In the genomic region with DNA sequence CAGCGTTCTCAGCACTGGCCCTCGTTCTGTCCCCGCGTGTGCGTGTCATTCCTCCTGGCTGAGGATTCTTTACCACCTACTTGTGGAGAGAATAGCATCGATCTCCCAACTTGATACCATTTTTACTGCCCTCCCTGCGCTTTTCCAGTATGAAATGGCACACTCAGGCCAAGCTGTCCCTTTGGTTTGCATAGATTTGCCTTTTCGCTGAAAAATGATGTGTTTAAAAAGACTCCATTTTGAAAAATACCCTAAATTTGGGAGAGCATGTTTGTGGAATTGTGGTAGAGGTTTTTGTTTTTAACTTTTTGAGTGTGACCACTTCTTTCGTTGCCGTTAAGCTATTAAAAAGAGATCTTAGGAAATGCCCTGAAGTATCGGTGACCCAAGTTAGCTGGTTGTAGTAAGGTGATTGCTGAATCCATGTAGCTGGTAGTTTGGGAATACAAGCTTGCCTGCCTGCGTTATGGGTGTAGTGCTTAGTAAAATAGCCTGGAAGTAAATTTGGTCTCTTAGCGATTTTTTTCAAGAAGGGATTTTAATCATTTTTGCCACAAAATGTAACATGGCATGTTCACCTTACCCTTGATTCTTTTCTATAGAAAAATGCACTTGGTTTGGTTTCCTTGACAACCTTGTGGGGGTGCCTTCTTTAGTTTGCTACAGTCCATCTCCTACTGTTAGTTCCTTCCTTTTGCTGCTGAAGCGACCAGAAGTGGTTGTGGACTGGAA, we compare ENCODE assay signal across 8 cellular contexts. TPM values are rescaled to one million over a fixed set of nuclear protein-coding genes. Genes with fewer than 3 reads are reported as not detected.
DNase-seq lines count a peak whose midpoint lies in the region; ATAC-seq, FAIRE-seq and TF ChIP-seq lines count a peak whose summit lies in the region.

No MANE protein-coding gene starts in this region.

- H3K4me1 ChIP-seq in KMS-11 (ENCODE audit: low read depth, poor library complexity, severe bottlenecking): peaks cover 20% of the 10 kb centered on the region
- H3K4me1 ChIP-seq in keratinocyte (ENCODE audit: control insufficient read depth, extremely low read depth, insufficient read depth, low read length): peaks cover 16% of the 10 kb centered on the region
- peaks cover 6% of the 10 kb centered on the region for H3K4me1 ChIP-seq in thymus (ENCODE audit: control insufficient read depth, insufficient read depth, low read length)

- peaks cover 10% of the 10 kb centered on the region for H3K36me3 Mint-ChIP-seq in activated naive CD8-positive, alpha-beta T cell treated with anti-CD3 and anti-CD28 coated beads, Interleukin-2, amount 50 U/mL, for 24 hours (ENCODE audit: low read depth)

- DNase-seq in DMS79 treated with DMSO at 0.1 percent for 48 hours (lab: John Stamatoyannopoulos, UW): peak; percentile 25
- no peak for DNase-seq in DMS79 (lab: John Stamatoyannopoulos, UW)
- DNase-seq in activated naive CD8-positive, alpha-beta T cell treated with anti-CD3 and anti-CD28 coated beads, Interleukin-2, amount 50 U/mL, for 24 hours: no peak
- no peak for DNase-seq in keratinocyte (ENCODE audit: low read depth, low spot score)
- no peak for DNase-seq in medulla oblongata (ENCODE audit: extremely low spot score)
- DNase-seq in GM10248 (ENCODE audit: extremely low spot score): no peak

- H3K27me3 ChIP-seq in KMS-11 (ENCODE audit: insufficient read depth, low read depth): no peaks in the 10 kb centered on the region
- H3K27me3 ChIP-seq in keratinocyte (ENCODE audit: control insufficient read depth, extremely low read depth, insufficient read depth, low read length): no peaks in the 10 kb centered on the region
- no peaks in the 10 kb centered on the region for H3K27me3 ChIP-seq in thymus (ENCODE audit: control insufficient read depth, insufficient read depth)

- peaks cover 28% of the 10 kb centered on the region for H3K4me1 Mint-ChIP-seq in activated naive CD8-positive, alpha-beta T cell treated with anti-CD3 and anti-CD28 coated beads, Interleukin-2, amount 50 U/mL, for 24 hours

- H3K4me3 ChIP-seq in KMS-11 (IDR thresholded peaks at IDR 0.05; ENCODE audit: insufficient read depth, low read depth, low read length): no peak overlapping the region
- H3K4me3 ChIP-seq in keratinocyte (ENCODE audit: control insufficient read depth in 2 of 3, extremely low read depth in 1 of 3, insufficient read depth in 2 of 3, low read depth in 1 of 3, low read length in 3 of 3): peak overlapping the region; percentile 58 to 77 (median 70)
- peak overlapping the region; percentile 97 for H3K4me3 ChIP-seq in thymus (ENCODE audit: low read length)

- H3K4me3 Mint-ChIP-seq in activated naive CD8-positive, alpha-beta T cell treated with anti-CD3 and anti-CD28 coated beads, Interleukin-2, amount 50 U/mL, for 24 hours: peak overlapping the region; percentile 95

- no peak for TF ChIP-seq CTCF in KMS-11 (conservative IDR thresholded peaks at IDR 0.05; ENCODE audit: low read depth, low read length)
- no peak for TF ChIP-seq CTCF in keratinocyte (optimal IDR thresholded peaks at IDR 0.05 in 1 of 3, IDR thresholded peaks at IDR 0.05 in 1 of 3, conservative IDR thresholded peaks at IDR 0.05 in 1 of 3; ENCODE audit: extremely low read depth in 1 of 3, insufficient read depth in 2 of 3, low read length in 3 of 3)
- no peak for TF ChIP-seq CTCF in GM10248 (IDR thresholded peaks at IDR 0.05; ENCODE audit: control extremely low read depth, extremely low read depth, low read depth, missing control alignments)

- dilution Hi-C loops in keratinocyte (cut with MboI; ENCODE audit: extremely low pct_ligation_motif_present, low sequenced_read_pairs): no loop called here

- no peak for FAIRE-seq in keratinocyte (lab: Jason Lieb, UNC)

- CTCF ChIA-PET in GM10248 (lab: Yijun Ruan, JAX): interaction anchor here (1.0 kb wide), 1 partner anchor 11 kb away, joined by 3 read pairs; no protein-coding TSS in a partner anchor

- H3K4me2 ChIP-seq in KMS-11 (peak overlapping the region; percentile 94), keratinocyte (ENCODE audit: control insufficient read depth, extremely low read depth, insufficient read depth, low read depth, low read length) (peak overlapping the region; percentile 77)

- POLR2A ChIA-PET in GM10248 (lab: Yijun Ruan, JAX): no interaction called here

- H3K9me1 ChIP-seq in keratinocyte (ENCODE audit: control insufficient read depth, extremely low read depth, insufficient read depth, low read length): no peaks in the 10 kb centered on the region

- ATAC-seq in activated naive CD8-positive, alpha-beta T cell treated with anti-CD3 and anti-CD28 coated beads, Interleukin-2, amount 50 U/mL, for 24 hours: peak; percentile 26

- H2AFZ ChIP-seq in KMS-11 (ENCODE audit: low read depth) (peak overlapping the region; percentile 89), keratinocyte (ENCODE audit: control insufficient read depth, low read length) (peak overlapping the region; percentile 87)

- H3K27ac Mint-ChIP-seq in activated naive CD8-positive, alpha-beta T cell treated with anti-CD3 and anti-CD28 coated beads, Interleukin-2, amount 50 U/mL, for 24 hours: peak overlapping the region; percentile 88

- no peaks in the 10 kb centered on the region for H3K9me3 Mint-ChIP-seq in activated naive CD8-positive, alpha-beta T cell treated with anti-CD3 and anti-CD28 coated beads, Interleukin-2, amount 50 U/mL, for 24 hours

- WGBS in thymus: 25% methylated on average over 14 of the region's 14 CpGs

- H3K36me3 ChIP-seq in KMS-11 (ENCODE audit: insufficient read depth) (no peaks in the 10 kb centered on the region), keratinocyte (ENCODE audit: control insufficient read depth in 2 of 2, extremely low read depth in 1 of 2, insufficient read depth in 2 of 2, low read length in 2 of 2) (no peaks in the 10 kb centered on the region), thymus (ENCODE audit: control insufficient read depth, insufficient read depth) (no peaks in the 10 kb centered on the region)

- no peaks in the 10 kb centered on the region for H3K27me3 Mint-ChIP-seq in activated naive CD8-positive, alpha-beta T cell treated with anti-CD3 and anti-CD28 coated beads, Interleukin-2, amount 50 U/mL, for 24 hours

- H3K9me3 ChIP-seq in keratinocyte (ENCODE audit: control insufficient read depth, low read depth, low read length) (no peaks in the 10 kb centered on the region), thymus (ENCODE audit: control insufficient read depth) (no peaks in the 10 kb centered on the region)

- H3K9ac ChIP-seq in KMS-11: peak overlapping the region; percentile 93
- H3K9ac ChIP-seq in keratinocyte (ENCODE audit: control insufficient read depth, extremely low read depth, insufficient read depth, low read length): peak overlapping the region; percentile 90

- H4K20me1 ChIP-seq in KMS-11 (ENCODE audit: insufficient read depth) (no peaks in the 10 kb centered on the region), keratinocyte (ENCODE audit: control insufficient read depth, extremely low read depth, insufficient read depth, low read length) (no peaks in the 10 kb centered on the region)

- peaks cover 22% of the 10 kb centered on the region; the same call in 1 of the 2 replicates for H3K79me2 ChIP-seq in KMS-11 (ENCODE audit: insufficient read depth, low read depth)
- peaks cover 13% of the 10 kb centered on the region for H3K79me2 ChIP-seq in keratinocyte (ENCODE audit: control insufficient read depth, insufficient read depth, low read length)

- H3K27ac ChIP-seq in KMS-11 (peak overlapping the region; percentile 50), keratinocyte (ENCODE audit: control insufficient read depth, insufficient read depth, low read length) (peak overlapping the region; percentile 81), thymus (ENCODE audit: low read depth) (no peak overlapping the region)

RNA-seq across cellular contexts. Expression of gene ACTR3B, which starts 1.0 kb away (rescaled TPM):
- polyA plus RNA-seq in keratinocyte: 4.1 to 7.9 TPM (median 6.0 TPM) in 3 replicates
- 7.1 TPM for polyA plus RNA-seq in keratinocyte (2011; ENCODE audit: low read depth)
- 5.1 and 6.0 TPM in 2 replicates for polyA plus RNA-seq in keratinocyte (2011; cell fraction: cytosol; rRNA removed)
- polyA plus RNA-seq in keratinocyte (2011; cell fraction: nucleus; rRNA removed): 6.6 and 8.4 TPM in 2 replicates
- polyA plus RNA-seq in keratinocyte (2012; ENCODE audit: low replicate concordance): 3.0 and 4.1 TPM in 2 replicates
- 0.59 to 4.9 TPM (median 2.6 TPM) in 3 replicates for polyA minus RNA-seq in keratinocyte
- 3.8 TPM for polyA minus RNA-seq in keratinocyte (2011; cell fraction: cytosol; rRNA and poly(A)+ RNA removed)
- polyA minus RNA-seq in keratinocyte (2011; cell fraction: nucleus; rRNA and poly(A)+ RNA removed): 8.8 and 9.2 TPM in 2 replicates
- 7.8 TPM for polyA plus RNA-seq in thymus
